8 cellular contexts compared by ENCODE assay signal in the genomic region with DNA sequence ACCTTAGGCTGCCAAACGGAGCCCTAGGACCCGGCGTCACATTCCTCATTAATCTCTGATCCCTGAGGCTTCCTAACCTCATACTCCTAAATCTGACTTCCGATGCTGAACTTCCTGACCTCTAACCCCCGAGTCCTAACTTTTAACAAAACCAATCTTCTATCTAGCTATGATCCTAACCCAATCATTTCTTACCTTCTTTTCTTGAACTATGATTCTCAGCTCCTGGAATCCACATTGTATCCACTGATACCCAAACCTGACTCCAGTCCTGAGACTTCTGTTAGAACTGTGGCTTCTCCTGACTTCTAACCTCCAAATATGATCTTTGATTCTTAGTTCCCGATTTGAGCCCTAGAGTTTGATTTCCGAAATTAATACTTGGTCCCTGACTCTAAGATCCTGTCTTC. TPM values are rescaled to one million over a fixed set of nuclear protein-coding genes. Genes with fewer than 3 reads are reported as not detected.
DNase-seq lines count a peak whose midpoint lies in the region; ATAC-seq and TF ChIP-seq lines count a peak whose summit lies in the region.

No MANE protein-coding gene starts in this region.

- H3K27ac ChIP-seq in esophagus squamous epithelium = peak overlapping the region; percentile 94 to 99 (median 96)
- peak overlapping the region; percentile 62 for H3K27ac ChIP-seq in rectal smooth muscle tissue (ENCODE audit: low read depth, low read length)

- TF ChIP-seq CTCF in GM06990 (IDR thresholded peaks at IDR 0.05; ENCODE audit: insufficient read depth, low read length, poor library complexity, severe bottlenecking) (no peak), esophagus squamous epithelium (IDR thresholded peaks at IDR 0.05) (no peak)

- intact Hi-C loops in esophagus squamous epithelium (cut with DNase I) = no loop called here

- H3K4me3 ChIP-seq in GM06990 (replicated peaks; ENCODE audit: low read depth, low read length) = peak overlapping the region; percentile 74
- H3K4me3 ChIP-seq in esophagus squamous epithelium = peak overlapping the region; percentile 72 to 99 (median 84)
- peak overlapping the region; percentile 76 for H3K4me3 ChIP-seq in rectal smooth muscle tissue (ENCODE audit: low read length)

- no peak for DNase-seq in GM06990 (ENCODE audit: extremely low read depth, insufficient read length)
- DNase-seq in RKO (ENCODE audit: low spot score) = peak; percentile 85
- no peak for DNase-seq in esophagus squamous epithelium (lab: John Stamatoyannopoulos, UW)
- no peak for DNase-seq in cerebellar cortex (ENCODE audit: low spot score)
- no peak for DNase-seq in HEK293T (ENCODE audit: extremely low spot score)
- DNase-seq in stimulated activated CD4-positive, alpha-beta T cell treated with anti-CD3 and anti-CD28 coated beads, Interleukin-2, amount 100 ng/mL, for 24 hours = no peak

- CTCF ChIA-PET in HEK293T (lab: Yijun Ruan, JAX) = interaction anchor here (1.7 to 1.8 kb wide), 2 partner anchors 13 to 30 kb away, joined by 5 to 9 read pairs; a partner anchor contains a TSS

- POLR2A ChIA-PET in HEK293T (lab: Yijun Ruan, JAX) = interaction anchor here (1.0 to 1.7 kb wide), 9 partner anchors 12 to 282 kb away, joined by 3 to 14 read pairs (median 4); a partner anchor contains a TSS

- H3K36me3 ChIP-seq in GM06990 (ENCODE audit: control insufficient read depth, insufficient read depth, low read length) (no peaks in the 10 kb centered on the region), esophagus squamous epithelium (peaks cover 3 to 22% (median 4%) of the 10 kb centered on the region in 3 donors), rectal smooth muscle tissue (ENCODE audit: control insufficient read depth, insufficient read depth, low read length) (no peaks in the 10 kb centered on the region)

- H3K27me3 ChIP-seq in GM06990 (replicated peaks; ENCODE audit: control insufficient read depth, insufficient read depth, low read length) (no peaks in the 10 kb centered on the region), esophagus squamous epithelium (no peaks in the 10 kb centered on the region), rectal smooth muscle tissue (ENCODE audit: control insufficient read depth, insufficient read depth, low read length) (no peaks in the 10 kb centered on the region)

- no peak for TF ChIP-seq POLR2A in esophagus squamous epithelium (IDR thresholded peaks at IDR 0.05)

- H3K4me1 ChIP-seq in esophagus squamous epithelium (peaks cover 20 to 52% (median 20%) of the 10 kb centered on the region in 3 donors), rectal smooth muscle tissue (ENCODE audit: control insufficient read depth, insufficient read depth, low read length) (peaks cover 7% of the 10 kb centered on the region)

- ATAC-seq in HG02623 (IDR thresholded peaks at IDR 0.05; ENCODE audit: unreplicated experiment) = no peak

- peak overlapping the region; percentile 51 for H3K9ac ChIP-seq in rectal smooth muscle tissue (ENCODE audit: low read length)

- WGBS in esophagus squamous epithelium, 2 donors = 3 to 4% methylated on average over 7 of the region's 7 CpGs

- H3K9me3 ChIP-seq in esophagus squamous epithelium = no peaks in the 10 kb centered on the region

TF ChIP-seq in HEK293T, 16 proteins besides CTCF, POLR2A, EP300 and RAD21:
- TF ChIP-seq SUZ12 (IDR thresholded peaks at IDR 0.05) (no peak), ZNF384 (IDR thresholded peaks at IDR 0.05) (no peak), FOXA1 (IDR thresholded peaks at IDR 0.05) (no peak), ELF4 (IDR thresholded peaks at IDR 0.05) (no peak), CTBP1 (IDR thresholded peaks at IDR 0.05; ENCODE audit: borderline replicate concordance) (no peak), FOXK2 (IDR thresholded peaks at IDR 0.05) (no peak), TARDBP (IDR thresholded peaks at IDR 0.05) (no peak), FOXM1 (IDR thresholded peaks at IDR 0.05; ENCODE audit: borderline replicate concordance) (no peak), LEF1 (IDR thresholded peaks at IDR 0.05; ENCODE audit: borderline replicate concordance) (no peak), L3MBTL2 (conservative IDR thresholded peaks at IDR 0.05) (no peak; the same call in 1 of the 2 replicates), ARNT (IDR thresholded peaks at IDR 0.05) (no peak), NFRKB (IDR thresholded peaks at IDR 0.05) (no peak), BHLHE40 (IDR thresholded peaks at IDR 0.05; ENCODE audit: borderline replicate concordance) (no peak), HDGF (IDR thresholded peaks at IDR 0.05; ENCODE audit: borderline replicate concordance) (no peak), SP1 (IDR thresholded peaks at IDR 0.05) (no peak)
- TF ChIP-seq, protein P1, sequence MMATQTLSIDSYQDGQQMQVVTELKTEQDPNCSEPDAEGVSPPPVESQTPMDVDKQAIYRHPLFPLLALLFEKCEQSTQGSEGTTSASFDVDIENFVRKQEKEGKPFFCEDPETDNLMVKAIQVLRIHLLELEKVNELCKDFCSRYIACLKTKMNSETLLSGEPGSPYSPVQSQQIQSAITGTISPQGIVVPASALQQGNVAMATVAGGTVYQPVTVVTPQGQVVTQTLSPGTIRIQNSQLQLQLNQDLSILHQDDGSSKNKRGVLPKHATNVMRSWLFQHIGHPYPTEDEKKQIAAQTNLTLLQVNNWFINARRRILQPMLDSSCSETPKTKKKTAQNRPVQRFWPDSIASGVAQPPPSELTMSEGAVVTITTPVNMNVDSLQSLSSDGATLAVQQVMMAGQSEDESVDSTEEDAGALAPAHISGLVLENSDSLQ (IDR thresholded peaks at IDR 0.05) = no peak

RNA-seq across cellular contexts. Expression of a gene that starts 0.5 kb away (rescaled TPM):
- 10 to 100 TPM; 22.0 to 34.0 (median 26.7) TPM for total RNA-seq in esophagus squamous epithelium

RNA-seq across cellular contexts. Expression of a gene that starts 0.8 kb away (rescaled TPM):
- 10 to 100 TPM; 39.8 to 71.5 (median 52.7) TPM for total RNA-seq in esophagus squamous epithelium

RNA-seq across cellular contexts. Expression of a gene that starts 11.8 kb away (rescaled TPM):
- 1 to 10 TPM in 1 of 4 donors, under 1 TPM in 2, not detected in 1; 0.76 to 2.4 (median 0.83) TPM for total RNA-seq in esophagus squamous epithelium

RNA-seq across cellular contexts. Expression of a gene that starts 22.1 kb away (rescaled TPM):
- 10 to 100 TPM in 1 of 4 donors, 1 to 10 TPM in 3; 4.8 to 14.9 (median 5.7) TPM for total RNA-seq in esophagus squamous epithelium

RNA-seq across cellular contexts. Expression of a gene that starts 30.3 kb away (rescaled TPM):
- 10 to 100 TPM; 21.2 to 32.7 (median 25.2) TPM for total RNA-seq in esophagus squamous epithelium
